In the genomic region with DNA sequence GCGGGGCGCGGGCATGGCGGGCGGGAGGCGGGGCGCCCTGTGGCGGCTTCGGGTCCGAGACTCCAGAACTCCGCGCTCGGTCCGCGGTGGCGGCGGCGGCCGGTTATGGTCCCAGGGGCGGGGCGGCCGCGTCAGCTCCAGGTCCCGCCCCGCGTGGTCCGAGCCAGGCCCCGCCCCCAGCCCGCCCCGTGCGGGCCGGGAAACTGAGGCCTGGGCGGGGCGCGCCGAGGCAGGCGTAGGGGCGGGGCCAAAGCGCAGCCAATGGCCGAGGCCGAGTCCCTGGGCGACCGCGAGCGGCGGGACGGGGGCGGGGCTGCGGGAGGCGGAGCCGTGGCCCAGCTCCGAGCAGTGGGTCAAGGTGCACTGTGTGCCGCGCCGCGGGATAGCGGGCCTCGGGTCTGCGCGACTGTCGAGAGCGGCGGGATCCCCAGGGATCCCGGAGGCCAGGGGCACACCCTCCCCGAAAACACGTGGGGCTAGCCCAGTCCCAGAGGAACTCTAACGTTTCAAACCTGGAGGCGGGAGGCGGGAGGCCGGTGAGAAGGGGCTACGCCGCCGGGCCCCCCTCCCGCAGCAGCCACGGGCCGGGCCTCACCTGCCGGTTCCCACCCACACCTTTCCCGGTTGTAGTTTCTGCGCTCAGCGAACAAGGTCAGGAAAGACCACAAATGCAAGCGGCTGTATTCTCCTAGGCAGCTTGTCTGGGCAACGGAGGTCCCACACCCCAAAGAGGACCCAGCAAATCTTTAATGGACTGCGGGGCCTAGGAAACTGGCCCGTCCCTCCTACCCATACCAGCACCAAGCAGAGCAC, we compare ENCODE assay signal across 1 cellular context.
TF ChIP-seq lines count a peak whose summit lies in the region.

A gene (minus strand): TSS at position 78 of the 813 bp plus-strand sequence. CDS start 63 bp downstream, at position 15.

TF ChIP-seq in SK-N-SH, 30 proteins besides CTCF, POLR2A, EP300 and RAD21 (continued from another document):
- TF ChIP-seq, protein P1, sequence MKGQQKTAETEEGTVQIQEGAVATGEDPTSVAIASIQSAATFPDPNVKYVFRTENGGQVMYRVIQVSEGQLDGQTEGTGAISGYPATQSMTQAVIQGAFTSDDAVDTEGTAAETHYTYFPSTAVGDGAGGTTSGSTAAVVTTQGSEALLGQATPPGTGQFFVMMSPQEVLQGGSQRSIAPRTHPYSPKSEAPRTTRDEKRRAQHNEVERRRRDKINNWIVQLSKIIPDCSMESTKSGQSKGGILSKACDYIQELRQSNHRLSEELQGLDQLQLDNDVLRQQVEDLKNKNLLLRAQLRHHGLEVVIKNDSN (IDR thresholded peaks at IDR 0.05; ENCODE audit: borderline replicate concordance, low read depth) = no peak
- TF ChIP-seq CHD2 (IDR thresholded peaks at IDR 0.05; ENCODE audit: low read length, partially characterized antibody) = peak; percentile 25
- TF ChIP-seq MXI1 (IDR thresholded peaks at IDR 0.05; ENCODE audit: low read depth, low read length) = peak; percentile 51; the same call in 1 of the 2 replicates
- 0 out of 2 replicates have a peak, but pooled peaks have one; percentile 12 for TF ChIP-seq TAF1 (IDR thresholded peaks at IDR 0.05; ENCODE audit: borderline replicate concordance, low read depth, low read length)
- no peak for TF ChIP-seq MEF2A (IDR thresholded peaks at IDR 0.05; ENCODE audit: borderline replicate concordance, low read depth)
- no peak for TF ChIP-seq TCF12 (IDR thresholded peaks at IDR 0.05)
- TF ChIP-seq NRF1 (IDR thresholded peaks at IDR 0.05; ENCODE audit: low read depth, low read length) = 0 out of 2 replicates have a peak, but pooled peaks have one; percentile 5
